Comparison of ENCODE assay signal across 1 cellular context in the genomic region with DNA sequence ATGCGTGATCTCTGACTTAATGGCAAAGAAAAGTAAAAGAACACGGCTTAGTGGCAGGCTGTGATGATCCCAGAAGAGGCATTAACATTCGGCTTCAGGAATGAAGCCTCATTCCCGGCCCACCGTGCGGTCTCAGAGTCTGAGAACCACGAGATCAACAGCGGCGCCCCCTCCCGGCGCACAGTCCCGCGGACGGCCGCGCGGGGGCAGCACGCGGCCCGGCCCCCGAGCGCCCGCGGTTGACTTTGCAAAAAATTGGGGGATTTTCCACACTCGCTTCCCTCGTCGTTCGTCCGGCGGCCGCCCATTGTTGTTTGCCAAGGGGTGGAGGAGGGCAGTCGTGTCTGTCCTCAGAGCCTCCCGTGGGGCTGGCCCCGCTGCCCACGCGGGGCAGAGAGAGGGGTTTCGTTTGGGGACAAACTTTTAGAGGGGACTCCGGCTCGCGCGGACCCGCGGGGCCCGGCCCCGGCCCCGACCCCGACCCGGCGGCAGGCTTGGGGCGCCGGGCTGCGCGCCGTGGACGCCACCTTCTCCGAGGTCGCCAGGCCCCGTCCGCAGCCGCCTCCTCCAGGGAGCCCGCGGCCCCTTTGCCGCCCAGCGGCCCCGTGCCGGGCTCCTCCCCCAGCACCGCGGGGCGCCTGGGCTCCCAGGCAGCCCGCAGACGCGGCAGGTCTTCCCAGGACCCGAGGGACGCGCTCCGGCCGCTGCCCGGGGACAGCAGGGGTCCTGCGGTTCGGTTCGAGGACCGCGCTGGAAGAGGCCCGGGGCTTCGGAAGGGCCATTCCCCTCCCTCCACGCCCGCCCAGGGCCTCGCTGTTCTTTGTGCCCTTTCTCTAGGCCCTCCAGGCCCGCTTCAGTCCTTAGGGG.
TF ChIP-seq lines count a peak whose summit lies in the region.

No MANE protein-coding gene starts in this region.

TF ChIP-seq in K562, 482 proteins besides CTCF, POLR2A, EP300 and RAD21 (continued from another document and continues in another):
- TF ChIP-seq YY1 (IDR thresholded peaks at IDR 0.05; ENCODE audit: borderline replicate concordance in 1 of 3, control insufficient read depth in 1 of 3, extremely low read depth in 1 of 3, insufficient read depth in 3 of 3, insufficient read length in 1 of 3, insufficient replicate concordance in 2 of 3, low read depth in 1 of 3, low read length in 2 of 3) (peak in 2 of 3 experiments; percentile 14 to 27), ZNF436 (CRISPR knock-in tag; IDR thresholded peaks at IDR 0.05) (peak; percentile 95), ZFX (CRISPR knock-in tag; IDR thresholded peaks at IDR 0.05) (peak; percentile 29), NRF1 (conservative IDR thresholded peaks at IDR 0.05 in 1 of 2, IDR thresholded peaks at IDR 0.05 in 1 of 2) (peak in 1 of 2 experiments; percentile 14; a peak in 2 of 4 replicates), ZFP36 (IDR thresholded peaks at IDR 0.05; ENCODE audit: low read depth, low read length, partially characterized antibody) (peak; percentile 98), HDAC2 (IDR thresholded peaks at IDR 0.05) (no peak), CCNT2 (IDR thresholded peaks at IDR 0.05; ENCODE audit: borderline replicate concordance, extremely low read depth, insufficient read length, low read depth, low read length) (peak; percentile 90), DMBX1 (CRISPR knock-in tag; IDR thresholded peaks at IDR 0.05; ENCODE audit: borderline replicate concordance) (0 out of 2 replicates have a peak, but pooled peaks have one; percentile 30), PHF8 (IDR thresholded peaks at IDR 0.05; ENCODE audit: borderline replicate concordance, low read length) (peak; percentile 55; the same call in 1 of the 2 replicates), ZNF134 (CRISPR knock-in tag; conservative IDR thresholded peaks at IDR 0.05) (peak; percentile 55), SIN3B (IDR thresholded peaks at IDR 0.05; ENCODE audit: low read depth) (0 out of 2 replicates have a peak, but pooled peaks have one; percentile 32), CTBP1 (IDR thresholded peaks at IDR 0.05; ENCODE audit: borderline replicate concordance) (peak; percentile 87), XRCC5 (IDR thresholded peaks at IDR 0.05; ENCODE audit: low read depth, low read length) (peak; percentile 96), ZBTB7A (IDR thresholded peaks at IDR 0.05; ENCODE audit: borderline replicate concordance, control insufficient read depth, low read depth, low read length) (peak; percentile 85), NR2C2 (CRISPR knock-in tag; IDR thresholded peaks at IDR 0.05) (peak; percentile 23; the same call in 1 of the 2 replicates), NR2C2 (tag; IDR thresholded peaks at IDR 0.05) (no peak), ESRRA (IDR thresholded peaks at IDR 0.05; ENCODE audit: borderline replicate concordance, low read depth) (peak; percentile 61; the same call in 1 of the 2 replicates), ZNF175 (CRISPR knock-in tag; IDR thresholded peaks at IDR 0.05; ENCODE audit: low read depth) (no peak), NEUROD1 (IDR thresholded peaks at IDR 0.05; ENCODE audit: borderline replicate concordance, low read depth, low read length, partially characterized antibody) (peak; percentile 54), ERF (CRISPR knock-in tag; IDR thresholded peaks at IDR 0.05) (no peak), MYC (IDR thresholded peaks at IDR 0.05; ENCODE audit: low read depth, low read length) (peak; percentile 35; the same call in 1 of the 2 replicates), MYC (CRISPR knock-in tag; IDR thresholded peaks at IDR 0.05; ENCODE audit: borderline replicate concordance, low read depth) (no peak), NR4A1 (CRISPR knock-in tag; IDR thresholded peaks at IDR 0.05) (no peak), NR4A1 (tag; IDR thresholded peaks at IDR 0.05) (peak; percentile 61; the same call in 1 of the 2 replicates), E2F6 (IDR thresholded peaks at IDR 0.05; ENCODE audit: borderline replicate concordance in 1 of 2, extremely low read depth in 1 of 2, insufficient read depth in 1 of 2, insufficient read length in 1 of 2, low read depth in 1 of 2, low read length in 1 of 2, poor library complexity in 1 of 2, severe bottlenecking in 1 of 2) (peak; percentile 53 to 94), CBX8 (IDR thresholded peaks at IDR 0.05; ENCODE audit: borderline replicate concordance, extremely low read depth, low read depth, low read length, poor library complexity, severe bottlenecking) (no peak), PTBP1 (IDR thresholded peaks at IDR 0.05; ENCODE audit: low read depth, low read length) (0 out of 2 replicates have a peak, but pooled peaks have one; percentile 42), POLR2G (IDR thresholded peaks at IDR 0.05; ENCODE audit: low read depth, low read length) (peak; percentile 80), ZNF592 (IDR thresholded peaks at IDR 0.05) (peak; percentile 27; the same call in 1 of the 2 replicates), HCFC1 (IDR thresholded peaks at IDR 0.05; ENCODE audit: low read depth, low read length) (0 out of 2 replicates have a peak, but pooled peaks have one; percentile 45), ARID4B (CRISPR knock-in tag; IDR thresholded peaks at IDR 0.05) (0 out of 2 replicates have a peak, but pooled peaks have one; percentile 29), TCF7L2 (IDR thresholded peaks at IDR 0.05; ENCODE audit: low read depth, low read length) (peak; percentile 33; the same call in 1 of the 2 replicates), CHD2 (IDR thresholded peaks at IDR 0.05; ENCODE audit: low read depth, low read length) (peak; percentile 25; the same call in 1 of the 2 replicates), ZBTB9 (CRISPR knock-in tag; IDR thresholded peaks at IDR 0.05) (no peak), SP1 (CRISPR knock-in tag; IDR thresholded peaks at IDR 0.05) (peak; percentile 71)
- TF ChIP-seq, protein P1, sequence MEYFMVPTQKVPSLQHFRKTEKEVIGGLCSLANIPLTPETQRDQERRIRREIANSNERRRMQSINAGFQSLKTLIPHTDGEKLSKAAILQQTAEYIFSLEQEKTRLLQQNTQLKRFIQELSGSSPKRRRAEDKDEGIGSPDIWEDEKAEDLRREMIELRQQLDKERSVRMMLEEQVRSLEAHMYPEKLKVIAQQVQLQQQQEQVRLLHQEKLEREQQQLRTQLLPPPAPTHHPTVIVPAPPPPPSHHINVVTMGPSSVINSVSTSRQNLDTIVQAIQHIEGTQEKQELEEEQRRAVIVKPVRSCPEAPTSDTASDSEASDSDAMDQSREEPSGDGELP (CRISPR knock-in tag; IDR thresholded peaks at IDR 0.05; ENCODE audit: borderline replicate concordance), result peak; percentile 22; the same call in 1 of the 2 replicates
- TF ChIP-seq, protein P2, sequence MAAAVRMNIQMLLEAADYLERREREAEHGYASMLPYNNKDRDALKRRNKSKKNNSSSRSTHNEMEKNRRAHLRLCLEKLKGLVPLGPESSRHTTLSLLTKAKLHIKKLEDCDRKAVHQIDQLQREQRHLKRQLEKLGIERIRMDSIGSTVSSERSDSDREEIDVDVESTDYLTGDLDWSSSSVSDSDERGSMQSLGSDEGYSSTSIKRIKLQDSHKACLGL (CRISPR knock-in tag; IDR thresholded peaks at IDR 0.05; ENCODE audit: borderline replicate concordance, poor library complexity, severe bottlenecking), result no peak
- TF ChIP-seq, protein P3, sequence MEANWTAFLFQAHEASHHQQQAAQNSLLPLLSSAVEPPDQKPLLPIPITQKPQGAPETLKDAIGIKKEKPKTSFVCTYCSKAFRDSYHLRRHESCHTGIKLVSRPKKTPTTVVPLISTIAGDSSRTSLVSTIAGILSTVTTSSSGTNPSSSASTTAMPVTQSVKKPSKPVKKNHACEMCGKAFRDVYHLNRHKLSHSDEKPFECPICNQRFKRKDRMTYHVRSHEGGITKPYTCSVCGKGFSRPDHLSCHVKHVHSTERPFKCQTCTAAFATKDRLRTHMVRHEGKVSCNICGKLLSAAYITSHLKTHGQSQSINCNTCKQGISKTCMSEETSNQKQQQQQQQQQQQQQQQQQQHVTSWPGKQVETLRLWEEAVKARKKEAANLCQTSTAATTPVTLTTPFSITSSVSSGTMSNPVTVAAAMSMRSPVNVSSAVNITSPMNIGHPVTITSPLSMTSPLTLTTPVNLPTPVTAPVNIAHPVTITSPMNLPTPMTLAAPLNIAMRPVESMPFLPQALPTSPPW (CRISPR knock-in tag; IDR thresholded peaks at IDR 0.05), result peak; percentile 82
- TF ChIP-seq, protein P4, sequence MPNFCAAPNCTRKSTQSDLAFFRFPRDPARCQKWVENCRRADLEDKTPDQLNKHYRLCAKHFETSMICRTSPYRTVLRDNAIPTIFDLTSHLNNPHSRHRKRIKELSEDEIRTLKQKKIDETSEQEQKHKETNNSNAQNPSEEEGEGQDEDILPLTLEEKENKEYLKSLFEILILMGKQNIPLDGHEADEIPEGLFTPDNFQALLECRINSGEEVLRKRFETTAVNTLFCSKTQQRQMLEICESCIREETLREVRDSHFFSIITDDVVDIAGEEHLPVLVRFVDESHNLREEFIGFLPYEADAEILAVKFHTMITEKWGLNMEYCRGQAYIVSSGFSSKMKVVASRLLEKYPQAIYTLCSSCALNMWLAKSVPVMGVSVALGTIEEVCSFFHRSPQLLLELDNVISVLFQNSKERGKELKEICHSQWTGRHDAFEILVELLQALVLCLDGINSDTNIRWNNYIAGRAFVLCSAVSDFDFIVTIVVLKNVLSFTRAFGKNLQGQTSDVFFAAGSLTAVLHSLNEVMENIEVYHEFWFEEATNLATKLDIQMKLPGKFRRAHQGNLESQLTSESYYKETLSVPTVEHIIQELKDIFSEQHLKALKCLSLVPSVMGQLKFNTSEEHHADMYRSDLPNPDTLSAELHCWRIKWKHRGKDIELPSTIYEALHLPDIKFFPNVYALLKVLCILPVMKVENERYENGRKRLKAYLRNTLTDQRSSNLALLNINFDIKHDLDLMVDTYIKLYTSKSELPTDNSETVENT (CRISPR knock-in tag; IDR thresholded peaks at IDR 0.05), result 0 out of 2 replicates have a peak, but pooled peaks have one; percentile 33
